Comparison of ENCODE assay signal across 1 cellular context in the genomic region with DNA sequence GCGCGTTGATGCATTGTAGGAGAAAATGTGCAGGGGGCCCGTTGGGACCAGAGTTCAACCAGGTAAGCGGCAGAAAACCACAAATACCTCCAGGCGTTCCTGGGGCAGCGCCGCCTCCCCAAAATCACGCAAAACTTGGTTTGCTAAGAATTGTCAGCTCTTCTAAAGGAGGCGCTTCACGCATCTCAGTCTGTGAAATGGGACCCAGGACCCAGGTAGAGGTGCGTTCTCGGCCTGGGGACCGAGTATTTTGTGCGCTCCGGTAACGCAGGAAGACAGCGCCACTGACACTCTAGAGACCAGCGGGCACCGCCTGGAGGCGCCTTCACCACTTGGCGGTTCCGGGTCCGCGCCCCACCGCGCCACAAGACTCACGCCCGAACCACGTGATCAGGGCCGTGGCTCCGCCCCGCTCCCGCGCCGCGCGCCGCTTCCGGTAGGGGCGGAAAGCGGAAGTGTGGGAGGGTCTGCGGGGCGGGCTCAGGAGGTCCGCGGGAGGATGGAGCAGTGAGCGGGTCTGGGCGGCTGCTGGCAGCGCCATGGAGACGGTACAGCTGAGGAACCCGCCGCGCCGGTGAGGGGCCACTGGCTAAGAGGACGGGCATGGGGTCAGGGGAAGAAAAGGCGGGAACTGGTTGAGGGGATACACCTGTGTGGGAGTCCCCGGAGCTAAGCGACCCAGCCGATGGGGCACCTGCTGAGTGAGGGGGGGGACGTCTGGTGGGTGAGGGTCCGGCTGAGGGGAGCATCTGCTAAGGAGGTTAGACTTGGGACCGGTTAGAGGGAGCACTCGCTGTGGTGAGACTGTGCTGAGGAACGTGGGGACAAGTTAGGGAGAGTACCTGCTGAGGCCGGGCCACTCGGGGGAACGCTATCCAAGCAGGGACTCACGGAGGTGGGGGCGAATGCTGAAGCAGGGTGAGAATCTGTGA.
TF ChIP-seq lines count a peak whose summit lies in the region.

STK4 (plus strand) TSS at position 483 of the 932 bp plus-strand sequence; CDS start at position 540, 57 bp downstream.

TF ChIP-seq in HepG2, 621 proteins besides CTCF, POLR2A, EP300 and RAD21 (continued from another document and continues in another):
- TF ChIP-seq ZNF646 (CRISPR knock-in tag; IDR thresholded peaks at IDR 0.05) (no peak; the same call in 1 of the 2 replicates), NCOA5 (CRISPR knock-in tag; IDR thresholded peaks at IDR 0.05) (no peak), ZNF768 (CRISPR knock-in tag; IDR thresholded peaks at IDR 0.05) (peak; percentile 76; the same call in 1 of the 2 replicates), POGK (CRISPR knock-in tag; conservative IDR thresholded peaks at IDR 0.05) (peak; percentile 98), MXI1 (IDR thresholded peaks at IDR 0.05; ENCODE audit: borderline replicate concordance, low read depth, low read length) (peak; percentile 97; the same call in 2 of the 3 replicates), DPF2 (CRISPR knock-in tag; IDR thresholded peaks at IDR 0.05; ENCODE audit: borderline replicate concordance, low read depth) (no peak), ZNF616 (CRISPR knock-in tag; IDR thresholded peaks at IDR 0.05; ENCODE audit: low read depth) (no peak), NCOA2 (CRISPR knock-in tag; IDR thresholded peaks at IDR 0.05) (peak; percentile 44; the same call in 1 of the 2 replicates), ZNF20 (CRISPR knock-in tag; IDR thresholded peaks at IDR 0.05) (0 out of 2 replicates have a peak, but pooled peaks have one; percentile 43), SNRNP70 (IDR thresholded peaks at IDR 0.05; ENCODE audit: low read depth, low read length) (no peak), GTF2F1 (IDR thresholded peaks at IDR 0.05; ENCODE audit: low read length) (no peak; the same call in none of the 2 replicates), MED13 (CRISPR knock-in tag; IDR thresholded peaks at IDR 0.05) (peak; percentile 81), ZNF235 (CRISPR knock-in tag; IDR thresholded peaks at IDR 0.05; ENCODE audit: borderline replicate concordance) (peak; percentile 83; the same call in 1 of the 2 replicates), ZBTB3 (CRISPR knock-in tag; IDR thresholded peaks at IDR 0.05; ENCODE audit: borderline replicate concordance, low read depth) (no peak; the same call in 1 of the 2 replicates), ZSCAN25 (CRISPR knock-in tag; IDR thresholded peaks at IDR 0.05) (peak; percentile 88), PITX1 (CRISPR knock-in tag; IDR thresholded peaks at IDR 0.05) (peak; percentile 91), CSRNP1 (CRISPR knock-in tag; IDR thresholded peaks at IDR 0.05) (peak; percentile 95), ZBTB7A (CRISPR knock-in tag; IDR thresholded peaks at IDR 0.05) (0 out of 2 replicates have a peak, but pooled peaks have one; percentile 56), ZNF484 (CRISPR knock-in tag; IDR thresholded peaks at IDR 0.05; ENCODE audit: borderline replicate concordance, low read depth) (no peak), RCOR2 (CRISPR knock-in tag; IDR thresholded peaks at IDR 0.05) (peak; percentile 75), PCBP2 (optimal IDR thresholded peaks at IDR 0.05; ENCODE audit: low read depth, low read length, poor library complexity, severe bottlenecking) (peak; percentile 21), ZNF446 (CRISPR knock-in tag; IDR thresholded peaks at IDR 0.05) (peak; percentile 95), MLXIP (CRISPR knock-in tag; IDR thresholded peaks at IDR 0.05; ENCODE audit: borderline replicate concordance) (peak; percentile 99), HNRNPL (IDR thresholded peaks at IDR 0.05; ENCODE audit: low read depth, low read length) (0 out of 2 replicates have a peak, but pooled peaks have one; percentile 37), ZNF431 (CRISPR knock-in tag; IDR thresholded peaks at IDR 0.05; ENCODE audit: borderline replicate concordance, low read depth) (peak; percentile 92; the same call in 1 of the 2 replicates), ZNF720 (CRISPR knock-in tag; IDR thresholded peaks at IDR 0.05) (no peak), SKI (IDR thresholded peaks at IDR 0.05; ENCODE audit: partially characterized antibody) (peak; percentile 55), ZMYM3 (CRISPR knock-in tag; IDR thresholded peaks at IDR 0.05) (peak; percentile 75; the same call in 1 of the 2 replicates), RFX3 (CRISPR knock-in tag; IDR thresholded peaks at IDR 0.05) (peak; percentile 55; the same call in 1 of the 2 replicates)
- TF ChIP-seq, protein P1, sequence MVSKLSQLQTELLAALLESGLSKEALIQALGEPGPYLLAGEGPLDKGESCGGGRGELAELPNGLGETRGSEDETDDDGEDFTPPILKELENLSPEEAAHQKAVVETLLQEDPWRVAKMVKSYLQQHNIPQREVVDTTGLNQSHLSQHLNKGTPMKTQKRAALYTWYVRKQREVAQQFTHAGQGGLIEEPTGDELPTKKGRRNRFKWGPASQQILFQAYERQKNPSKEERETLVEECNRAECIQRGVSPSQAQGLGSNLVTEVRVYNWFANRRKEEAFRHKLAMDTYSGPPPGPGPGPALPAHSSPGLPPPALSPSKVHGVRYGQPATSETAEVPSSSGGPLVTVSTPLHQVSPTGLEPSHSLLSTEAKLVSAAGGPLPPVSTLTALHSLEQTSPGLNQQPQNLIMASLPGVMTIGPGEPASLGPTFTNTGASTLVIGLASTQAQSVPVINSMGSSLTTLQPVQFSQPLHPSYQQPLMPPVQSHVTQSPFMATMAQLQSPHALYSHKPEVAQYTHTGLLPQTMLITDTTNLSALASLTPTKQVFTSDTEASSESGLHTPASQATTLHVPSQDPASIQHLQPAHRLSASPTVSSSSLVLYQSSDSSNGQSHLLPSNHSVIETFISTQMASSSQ (IDR thresholded peaks at IDR 0.05; ENCODE audit: low read depth), result no peak; the same call in 1 of the 2 replicates
- TF ChIP-seq, protein P1 (CRISPR knock-in tag; IDR thresholded peaks at IDR 0.05; ENCODE audit: borderline replicate concordance), result peak; percentile 87
- TF ChIP-seq, protein P2, sequence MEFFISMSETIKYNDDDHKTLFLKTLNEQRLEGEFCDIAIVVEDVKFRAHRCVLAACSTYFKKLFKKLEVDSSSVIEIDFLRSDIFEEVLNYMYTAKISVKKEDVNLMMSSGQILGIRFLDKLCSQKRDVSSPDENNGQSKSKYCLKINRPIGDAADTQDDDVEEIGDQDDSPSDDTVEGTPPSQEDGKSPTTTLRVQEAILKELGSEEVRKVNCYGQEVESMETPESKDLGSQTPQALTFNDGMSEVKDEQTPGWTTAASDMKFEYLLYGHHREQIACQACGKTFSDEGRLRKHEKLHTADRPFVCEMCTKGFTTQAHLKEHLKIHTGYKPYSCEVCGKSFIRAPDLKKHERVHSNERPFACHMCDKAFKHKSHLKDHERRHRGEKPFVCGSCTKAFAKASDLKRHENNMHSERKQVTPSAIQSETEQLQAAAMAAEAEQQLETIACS (CRISPR knock-in tag; IDR thresholded peaks at IDR 0.05), result peak; percentile 71
- TF ChIP-seq, protein P3, sequence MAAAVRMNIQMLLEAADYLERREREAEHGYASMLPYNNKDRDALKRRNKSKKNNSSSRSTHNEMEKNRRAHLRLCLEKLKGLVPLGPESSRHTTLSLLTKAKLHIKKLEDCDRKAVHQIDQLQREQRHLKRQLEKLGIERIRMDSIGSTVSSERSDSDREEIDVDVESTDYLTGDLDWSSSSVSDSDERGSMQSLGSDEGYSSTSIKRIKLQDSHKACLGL (CRISPR knock-in tag; IDR thresholded peaks at IDR 0.05), result peak; percentile 98
